ENCODE assay signal across 9 cellular contexts in the genomic region with DNA sequence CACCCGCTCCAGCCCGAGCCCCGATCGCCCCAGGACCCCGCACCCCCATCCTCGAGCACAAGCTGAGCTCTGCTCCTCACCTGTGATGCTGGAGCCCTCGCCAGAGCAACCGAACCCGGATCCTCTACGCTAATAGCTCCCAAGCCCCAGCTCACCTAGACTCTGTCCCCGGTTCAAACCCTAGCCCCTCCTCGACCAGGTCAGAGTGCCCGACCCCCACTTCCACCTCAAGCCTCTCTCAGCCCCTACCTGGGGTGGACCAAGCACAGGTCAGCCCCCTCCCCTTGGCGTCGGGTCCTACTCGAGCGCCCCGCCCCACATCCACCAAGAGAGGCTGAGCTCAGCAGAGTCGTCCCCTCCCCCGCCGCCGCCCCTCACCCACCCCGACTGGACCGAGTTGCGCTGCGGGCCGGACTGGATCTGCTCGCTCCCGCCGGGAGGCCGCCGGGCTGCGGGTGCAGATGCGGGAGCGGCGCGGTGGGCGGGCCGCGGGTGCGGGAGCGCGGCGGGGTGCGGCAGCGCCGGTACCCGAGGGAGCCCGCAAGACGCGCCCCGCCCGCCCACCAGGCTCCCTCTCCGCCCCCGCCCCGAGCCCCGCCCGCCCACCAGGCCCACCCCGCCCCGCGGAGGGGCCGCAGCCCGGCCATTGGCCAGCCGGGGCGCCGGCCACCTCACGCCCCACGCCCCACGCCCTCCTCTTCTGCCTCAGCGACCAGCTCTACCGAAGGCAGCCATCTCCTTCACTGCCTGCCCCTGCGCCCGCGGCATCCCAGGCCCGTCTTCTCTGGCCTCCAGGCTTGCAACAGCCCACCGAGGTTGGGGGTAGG. TPM values are rescaled to one million over a fixed set of nuclear protein-coding genes. Genes with fewer than 3 reads are reported as not detected.
DNase-seq lines count a peak whose midpoint lies in the region; ATAC-seq and TF ChIP-seq lines count a peak whose summit lies in the region.
"Had no signal": no experiment of that assay in that cellular context is flagged by ENCODE, and none has a peak within 500 bp of the region (broad histone marks: within the 10 kb centered on the region; RNA-seq: fewer than 3 reads in every experiment).

No MANE protein-coding gene starts in this region.

- peaks cover 45 to 85% (median 66%) of the 10 kb centered on the region in 5 donors for H3K27me3 Mint-ChIP-seq in naive thymus-derived CD8-positive, alpha-beta T cell

- peak; percentile 70 for DNase-seq in DMS53 (lab: John Stamatoyannopoulos, UW)
- no peak for DNase-seq in DMS53 treated with DMSO at 0.1 percent for 48 hours (lab: John Stamatoyannopoulos, UW; ENCODE audit: unreplicated experiment)
- peak; percentile 99 for DNase-seq in SK-N-SH
- DNase-seq in fibroblast of gingiva (ENCODE audit: low read depth) = peak; percentile 45
- peak in 1 of 10 donors; percentile 6 for DNase-seq in naive thymus-derived CD8-positive, alpha-beta T cell
- no peak for DNase-seq in NCI-H1105 treated with DMSO at 0.1 percent for 48 hours (lab: John Stamatoyannopoulos, UW)
- no peak for DNase-seq in NCI-H1048 (lab: John Stamatoyannopoulos, UW)

- WGBS in SK-N-SH (ENCODE audit: low lambda C conversion rate) = 4% methylated on average over 28 of the region's 76 CpGs

- CTCF ChIA-PET in SK-N-SH (lab: Yijun Ruan, JAX) = interaction anchor here (0.7 to 3.4 kb wide), 12 partner anchors 15 to 273 kb away, joined by 3 to 11 read pairs (median 4); no protein-coding TSS in a partner anchor

- no peaks in the 10 kb centered on the region for H3K36me3 Mint-ChIP-seq in naive thymus-derived CD8-positive, alpha-beta T cell

- peak overlapping the region; percentile 92 to 94 for H3K4me3 ChIP-seq in SK-N-SH (ENCODE audit: low read depth in 2 of 2, low read length in 1 of 2)

- H2AFZ ChIP-seq in SK-N-SH (ENCODE audit: low read depth) = peak overlapping the region; percentile 53; the same call in 1 of the 2 replicates

- peak overlapping the region; percentile 77 to 85 for H3K27ac ChIP-seq in SK-N-SH (ENCODE audit: low read depth in 2 of 2, low read length in 1 of 2)
- H3K27ac ChIP-seq: 22Rv1 had no signal

- H3K9me2 ChIP-seq in SK-N-SH = no peaks in the 10 kb centered on the region

- peak overlapping the region; percentile 65 to 85 (median 77) for H3K4me3 Mint-ChIP-seq in naive thymus-derived CD8-positive, alpha-beta T cell

- no peaks in the 10 kb centered on the region for H3K9me3 Mint-ChIP-seq in naive thymus-derived CD8-positive, alpha-beta T cell

- peak overlapping the region; percentile 92 for H3K9ac ChIP-seq in SK-N-SH

- peaks cover 11 to 25% (median 17%) of the 10 kb centered on the region in 4 donors for H3K4me1 Mint-ChIP-seq in naive thymus-derived CD8-positive, alpha-beta T cell

- peaks cover 24 to 28% of the 10 kb centered on the region in 2 experiments for H3K36me3 ChIP-seq in SK-N-SH (replicated peaks in 1 of 2; ENCODE audit: control insufficient read depth in 1 of 2, insufficient read depth in 2 of 2, low read length in 1 of 2)

- no peak for TF ChIP-seq EP300 in SK-N-SH (IDR thresholded peaks at IDR 0.05; ENCODE audit: borderline replicate concordance in 1 of 2, low read depth in 1 of 2, low read length in 1 of 2)

- H3K27me3 ChIP-seq in SK-N-SH (ENCODE audit: insufficient read depth) = no peaks in the 10 kb centered on the region

- TF ChIP-seq RAD21 in SK-N-SH (IDR thresholded peaks at IDR 0.05; ENCODE audit: low read length) = no peak

- H3K4me1 ChIP-seq in SK-N-SH (ENCODE audit: control insufficient read depth in 1 of 2, insufficient read depth in 2 of 2, low read depth in 1 of 2, low read length in 1 of 2) = peaks cover 29 to 33% of the 10 kb centered on the region in 2 experiments; a peak in 3 of 4 replicates

- peaks cover 50% of the 10 kb centered on the region for H3K79me2 ChIP-seq in SK-N-SH (ENCODE audit: insufficient read depth)

- H4K20me1 ChIP-seq in SK-N-SH (ENCODE audit: insufficient read depth) = peaks cover 32% of the 10 kb centered on the region

- H3K9me3 ChIP-seq in SK-N-SH = no peaks in the 10 kb centered on the region

- peak overlapping the region; percentile 97 for H3K4me2 ChIP-seq in SK-N-SH

- POLR2A ChIA-PET in SK-N-SH (lab: Yijun Ruan, JAX) = interaction anchor here (0.9 to 2.6 kb wide), 8 partner anchors 9 to 1201 kb away, joined by 3 to 18 read pairs (median 4); no protein-coding TSS in a partner anchor
- POLR2A ChIA-PET in naive thymus-derived CD8-positive, alpha-beta T cell (lab: Charles Lee) = interaction anchor here (3.7 kb wide), 1 partner anchor 13 kb away, joined by 15 read pairs; no protein-coding TSS in a partner anchor

- H3K27ac Mint-ChIP-seq in naive thymus-derived CD8-positive, alpha-beta T cell = peak overlapping the region in 1 of 10 donors; percentile 44

- peak; percentile 65 to 74 for ATAC-seq in naive thymus-derived CD8-positive, alpha-beta T cell
- no peak for ATAC-seq in HG03520 (IDR thresholded peaks at IDR 0.05; ENCODE audit: unreplicated experiment)

- no peak for TF ChIP-seq CTCF in SK-N-SH (IDR thresholded peaks at IDR 0.05)

- H3F3A ChIP-seq in SK-N-SH (replicated peaks; ENCODE audit: insufficient read depth) = peaks cover 17% of the 10 kb centered on the region

TF ChIP-seq in SK-N-SH, 30 proteins besides CTCF, POLR2A, EP300 and RAD21:
- TF ChIP-seq TCF12 (IDR thresholded peaks at IDR 0.05) (no peak), POLR2AphosphoS5 (IDR thresholded peaks at IDR 0.05; ENCODE audit: low read depth, low read length) (peak; percentile 69; the same call in 1 of the 2 replicates), SMC3 (IDR thresholded peaks at IDR 0.05; ENCODE audit: low read depth, low read length) (no peak), CHD2 (IDR thresholded peaks at IDR 0.05; ENCODE audit: low read length, partially characterized antibody) (peak; percentile 66), RFX5 (IDR thresholded peaks at IDR 0.05; ENCODE audit: low read length) (no peak), FOSL2 (IDR thresholded peaks at IDR 0.05; ENCODE audit: borderline replicate concordance, low read depth) (no peak), FOXM1 (IDR thresholded peaks at IDR 0.05; ENCODE audit: low read depth) (no peak), SIN3A (IDR thresholded peaks at IDR 0.05; ENCODE audit: borderline replicate concordance, low read depth, low read length) (no peak), NFIC (IDR thresholded peaks at IDR 0.05; ENCODE audit: borderline replicate concordance) (no peak)
- TF ChIP-seq, protein P1, sequence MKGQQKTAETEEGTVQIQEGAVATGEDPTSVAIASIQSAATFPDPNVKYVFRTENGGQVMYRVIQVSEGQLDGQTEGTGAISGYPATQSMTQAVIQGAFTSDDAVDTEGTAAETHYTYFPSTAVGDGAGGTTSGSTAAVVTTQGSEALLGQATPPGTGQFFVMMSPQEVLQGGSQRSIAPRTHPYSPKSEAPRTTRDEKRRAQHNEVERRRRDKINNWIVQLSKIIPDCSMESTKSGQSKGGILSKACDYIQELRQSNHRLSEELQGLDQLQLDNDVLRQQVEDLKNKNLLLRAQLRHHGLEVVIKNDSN (IDR thresholded peaks at IDR 0.05; ENCODE audit: borderline replicate concordance, low read depth) = no peak
- TF ChIP-seq, protein P2, sequence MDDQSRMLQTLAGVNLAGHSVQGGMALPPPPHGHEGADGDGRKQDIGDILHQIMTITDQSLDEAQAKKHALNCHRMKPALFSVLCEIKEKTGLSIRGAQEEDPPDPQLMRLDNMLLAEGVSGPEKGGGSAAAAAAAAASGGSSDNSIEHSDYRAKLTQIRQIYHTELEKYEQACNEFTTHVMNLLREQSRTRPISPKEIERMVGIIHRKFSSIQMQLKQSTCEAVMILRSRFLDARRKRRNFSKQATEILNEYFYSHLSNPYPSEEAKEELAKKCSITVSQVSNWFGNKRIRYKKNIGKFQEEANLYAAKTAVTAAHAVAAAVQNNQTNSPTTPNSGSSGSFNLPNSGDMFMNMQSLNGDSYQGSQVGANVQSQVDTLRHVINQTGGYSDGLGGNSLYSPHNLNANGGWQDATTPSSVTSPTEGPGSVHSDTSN (IDR thresholded peaks at IDR 0.05) = no peak
- TF ChIP-seq, protein P3, sequence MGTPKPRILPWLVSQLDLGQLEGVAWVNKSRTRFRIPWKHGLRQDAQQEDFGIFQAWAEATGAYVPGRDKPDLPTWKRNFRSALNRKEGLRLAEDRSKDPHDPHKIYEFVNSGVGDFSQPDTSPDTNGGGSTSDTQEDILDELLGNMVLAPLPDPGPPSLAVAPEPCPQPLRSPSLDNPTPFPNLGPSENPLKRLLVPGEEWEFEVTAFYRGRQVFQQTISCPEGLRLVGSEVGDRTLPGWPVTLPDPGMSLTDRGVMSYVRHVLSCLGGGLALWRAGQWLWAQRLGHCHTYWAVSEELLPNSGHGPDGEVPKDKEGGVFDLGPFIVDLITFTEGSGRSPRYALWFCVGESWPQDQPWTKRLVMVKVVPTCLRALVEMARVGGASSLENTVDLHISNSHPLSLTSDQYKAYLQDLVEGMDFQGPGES (IDR thresholded peaks at IDR 0.05; ENCODE audit: low read depth, low read length) = no peak
- TF ChIP-seq, protein P4, sequence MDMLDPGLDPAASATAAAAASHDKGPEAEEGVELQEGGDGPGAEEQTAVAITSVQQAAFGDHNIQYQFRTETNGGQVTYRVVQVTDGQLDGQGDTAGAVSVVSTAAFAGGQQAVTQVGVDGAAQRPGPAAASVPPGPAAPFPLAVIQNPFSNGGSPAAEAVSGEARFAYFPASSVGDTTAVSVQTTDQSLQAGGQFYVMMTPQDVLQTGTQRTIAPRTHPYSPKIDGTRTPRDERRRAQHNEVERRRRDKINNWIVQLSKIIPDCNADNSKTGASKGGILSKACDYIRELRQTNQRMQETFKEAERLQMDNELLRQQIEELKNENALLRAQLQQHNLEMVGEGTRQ (IDR thresholded peaks at IDR 0.05; ENCODE audit: borderline replicate concordance, low read depth, low read length) = no peak
TF ChIP-seq in SK-N-SH: peak in this region for 2.

RNA-seq across cellular contexts. Expression of a gene that starts 0.6 kb away (rescaled TPM):
- polyA plus RNA-seq in SK-N-SH (2012; rRNA removed) = 1,174 and 1,491 TPM in 2 replicates
- polyA plus RNA-seq in SK-N-SH (2012; cell fraction: cytosol; rRNA removed) = 1,028 and 1,442 TPM in 2 replicates
- polyA plus RNA-seq in SK-N-SH (2012; cell fraction: nucleus; rRNA removed) = 933 and 1,160 TPM in 2 replicates
- total RNA-seq in naive thymus-derived CD8-positive, alpha-beta T cell = 10 to 100 TPM in 1 of 2 experiments, 1 to 10 TPM in 1; 8.6 to 10.3 TPM
- 10 to 100 TPM in 1 of 3 donors, 1 to 10 TPM in 2; 2.3 to 10.8 (median 8.4) TPM for polyA plus RNA-seq in naive thymus-derived CD8-positive, alpha-beta T cell

Comparison
In these comparisons a context has a peak if more than half of its experiments do, and no peak if none do; other contexts are left out.
1. DNase-seq: peak in DMS53 (single experiment), SK-N-SH (single experiment) and fibroblast of gingiva (single experiment); none in DMS53 treated with DMSO at 0.1 percent for 48 hours (single experiment), NCI-H1105 treated with DMSO at 0.1 percent for 48 hours (single experiment) and NCI-H1048 (single experiment).
2. RNA of a gene that starts 0.6 kb away (polyA plus RNA-seq): 933 to 1,491 TPM in SK-N-SH; 2.3 to 10.8 TPM in naive thymus-derived CD8-positive, alpha-beta T cell; every median in the first group is over 10 times any median in the second.